In the genomic region with DNA sequence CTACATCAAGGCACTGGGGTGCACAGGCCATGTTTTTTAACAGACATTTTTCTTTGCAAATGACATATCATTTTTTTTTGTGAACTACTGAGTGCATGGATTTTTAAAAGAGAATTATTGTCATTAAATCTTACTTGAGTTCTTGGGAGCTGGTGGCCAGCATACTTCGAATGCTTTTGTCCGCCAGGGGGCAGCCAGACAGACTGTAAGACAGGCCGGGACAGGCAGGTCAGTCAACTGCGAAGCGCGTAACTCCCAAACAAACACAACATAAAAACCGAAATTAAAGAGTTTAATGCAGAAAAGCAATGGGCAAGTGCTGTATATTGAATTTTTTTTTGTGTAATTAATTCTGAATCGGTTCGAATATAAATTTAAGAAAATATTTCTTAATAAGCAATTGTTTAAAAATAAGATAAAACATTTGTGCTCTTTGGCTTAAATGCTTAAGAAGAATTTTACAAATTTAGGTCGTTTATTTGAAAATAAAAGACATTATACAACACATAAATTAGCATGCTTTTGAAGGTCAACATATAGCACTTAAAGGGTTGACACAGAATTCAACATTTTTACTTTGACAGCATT, we compare ENCODE assay signal across 8 cellular contexts.
DNase-seq lines count a peak whose midpoint lies in the region; ATAC-seq and TF ChIP-seq lines count a peak whose summit lies in the region.

No MANE protein-coding gene starts in this region.

- no peaks in the 10 kb centered on the region for H4K20me1 ChIP-seq in OCI-LY1 (ENCODE audit: insufficient read depth, low read length)

- H3K27me3 ChIP-seq in OCI-LY1 (ENCODE audit: insufficient read depth, low read length): 0 out of 2 replicates have a peak, but pooled peaks cover 4% of the 10 kb centered on the region
- H3K27me3 ChIP-seq in adipocyte (replicated peaks; ENCODE audit: control insufficient read depth, insufficient read depth, low read length): peaks cover 41% of the 10 kb centered on the region

- H3K9ac ChIP-seq in OCI-LY1 (ENCODE audit: low read length) (no peak overlapping the region), adipocyte (ENCODE audit: low read length) (no peak overlapping the region)

- no peak overlapping the region for H2AFZ ChIP-seq in OCI-LY1 (ENCODE audit: low read length)

- no peaks in the 10 kb centered on the region for H3K79me2 ChIP-seq in OCI-LY1 (ENCODE audit: insufficient read depth, low read length)

- H3K4me1 ChIP-seq in OCI-LY1 (ENCODE audit: insufficient read depth, low read length, severe bottlenecking) (no peaks in the 10 kb centered on the region), adipocyte (ENCODE audit: control insufficient read depth, insufficient read depth, low read length) (no peaks in the 10 kb centered on the region)

- H3K9me3 ChIP-seq in OCI-LY1 (ENCODE audit: low read length) (no peaks in the 10 kb centered on the region), adipocyte (ENCODE audit: control insufficient read depth, low read length) (no peaks in the 10 kb centered on the region)

- H3K4me3 ChIP-seq in OCI-LY1 (ENCODE audit: low read depth, low read length, poor library complexity, severe bottlenecking) (no peak overlapping the region), adipocyte (ENCODE audit: low read length) (no peak overlapping the region)

- peak; percentile 72 for ATAC-seq in GM21390 (IDR thresholded peaks at IDR 0.05; ENCODE audit: unreplicated experiment)

- H3F3A ChIP-seq in OCI-LY1 (ENCODE audit: insufficient read depth, low read length): no peaks in the 10 kb centered on the region

- DNase-seq in COLO829 (ENCODE audit: low spot score) (peak; percentile 70), adipocyte (ENCODE audit: low read depth) (peak; percentile 55), hepatic stellate cell (ENCODE audit: low spot score) (peak; percentile 58), smooth muscle cell of the brain vasculature (ENCODE audit: low read depth, low spot score) (peak; percentile 53), NCI-H2107 treated with DMSO at 0.1 percent for 48 hours (lab: John Stamatoyannopoulos, UW; ENCODE audit: unreplicated experiment) (no peak), NCI-H2081 (lab: John Stamatoyannopoulos, UW) (no peak)

- no peaks in the 10 kb centered on the region for H3K9me2 ChIP-seq in OCI-LY1 (ENCODE audit: low read depth, low read length)

- H3K36me3 ChIP-seq in OCI-LY1 (ENCODE audit: insufficient read depth, low read length) (no peaks in the 10 kb centered on the region), adipocyte (ENCODE audit: control insufficient read depth, insufficient read depth, low read length, severe bottlenecking) (no peaks in the 10 kb centered on the region)

- no peak overlapping the region for H3K27ac ChIP-seq in OCI-LY1 (ENCODE audit: low read depth, low read length, poor library complexity, severe bottlenecking)

- peak; percentile 66 for TF ChIP-seq CTCF in OCI-LY1 (IDR thresholded peaks at IDR 0.05; ENCODE audit: low read length)

- no peak overlapping the region for H3K4me2 ChIP-seq in OCI-LY1 (ENCODE audit: low read length)

Comparison
In these comparisons a context has a peak if more than half of its experiments do, and no peak if none do; other contexts are left out.
1. DNase-seq: peak in COLO829 (single experiment), adipocyte (single experiment), hepatic stellate cell (single experiment) and smooth muscle cell of the brain vasculature (single experiment); none in NCI-H2107 treated with DMSO at 0.1 percent for 48 hours (single experiment) and NCI-H2081 (0 of 2).